Comparison of ENCODE assay signal across 23 cellular contexts in genomic region chr5:125865166-125865815, GRCh38.
DNase-seq lines count a peak whose midpoint lies in the region; ATAC-seq and TF ChIP-seq lines count a peak whose summit lies in the region.
"Had no signal": no experiment of that assay in that cellular context is flagged by ENCODE, and none has a peak within 500 bp of the region (broad histone marks: within the 10 kb centered on the region; RNA-seq: fewer than 3 reads in every experiment).

No MANE protein-coding gene starts in this region.

- CTCF ChIA-PET in activated CD8-positive, alpha-beta memory T cell treated with anti-CD3 and anti-CD28 coated beads, Interleukin-2, amount 10 ng/mL, durations not matched to agents 7 days and 5 days (lab: Charles Lee) = no interaction called here

- no peak overlapping the region for H3K4me3 ChIP-seq in cardiac fibroblast (replicated peaks in 1 of 2; ENCODE audit: low read depth in 2 of 2, low read length in 2 of 2)
- H3K4me3 ChIP-seq: GM23338, Peyer's patch, SK-N-MC had no signal

- H3K4me3 Mint-ChIP-seq in effector memory CD8-positive, alpha-beta T cell = no peak overlapping the region
- H3K4me3 Mint-ChIP-seq in activated CD8-positive, alpha-beta memory T cell treated with anti-CD3 and anti-CD28 coated beads, Interleukin-2, amount 10 ng/mL, durations not matched to agents 7 days and 5 days = no peak overlapping the region
- H3K4me3 Mint-ChIP-seq: GM23338; IgD-negative memory B cell; naive thymus-derived CD8-positive, alpha-beta T cell had no signal

- DNase-seq in Daoy (ENCODE audit: low read depth) (peak; percentile 34), NCI-H82 treated with DMSO at 0.1 percent for 48 hours (lab: John Stamatoyannopoulos, UW; ENCODE audit: unreplicated experiment) (peak; percentile 27), cardiac fibroblast (ENCODE audit: low read depth in 2 of 2) (peak; percentile 52 to 60), iris pigment epithelial cell (ENCODE audit: low read depth) (peak; percentile 30)
- DNase-seq in effector memory CD8-positive, alpha-beta T cell = no peak
- no peak for DNase-seq in activated CD8-positive, alpha-beta memory T cell treated with anti-CD3 and anti-CD28 coated beads, Interleukin-2, amount 10 ng/mL, durations not matched to agents 7 days and 5 days
- DNase-seq in activated effector memory CD4-positive, alpha-beta T cell treated with Interleukin-2 at 50 U/mL for 16 hours = no peak
- DNase-seq: activated CD4-positive, alpha-beta T cell treated with anti-CD3 and anti-CD28 coated beads, Interleukin-2, amount 50 U/mL, for 48 hours; activated effector memory CD4-positive, alpha-beta T cell treated with anti-CD3 and anti-CD28 coated beads, Interleukin-2, amount 50 U/mL, for 16 hours; BE2C; caudate nucleus; left colon; naive thymus-derived CD8-positive, alpha-beta T cell; NCI-H1436; NCI-H510A; NK-92 treated with Interleukin-12 subunit alpha and Interleukin-12 subunit beta, amount 100 ng/mL, for 24 hours; Peyer's patch; stimulated activated CD8-positive, alpha-beta memory T cell treated with anti-CD3 and anti-CD28 coated beads, Interleukin-4, amount 100 ng/mL, for 48 hours had no signal

- TF ChIP-seq CTCF in cardiac fibroblast (IDR thresholded peaks at IDR 0.05; ENCODE audit: low read depth, low read length) = no peak

- no peaks in the 10 kb centered on the region for H3K27me3 Mint-ChIP-seq in effector memory CD8-positive, alpha-beta T cell
- H3K27me3 Mint-ChIP-seq in activated CD8-positive, alpha-beta memory T cell treated with anti-CD3 and anti-CD28 coated beads, Interleukin-2, amount 10 ng/mL, durations not matched to agents 7 days and 5 days = no peaks in the 10 kb centered on the region
- H3K27me3 Mint-ChIP-seq: IgD-negative memory B cell; naive thymus-derived CD8-positive, alpha-beta T cell had no signal

- no peaks in the 10 kb centered on the region for H3K36me3 Mint-ChIP-seq in effector memory CD8-positive, alpha-beta T cell (ENCODE audit: insufficient read depth)
- no peaks in the 10 kb centered on the region for H3K36me3 Mint-ChIP-seq in activated CD8-positive, alpha-beta memory T cell treated with anti-CD3 and anti-CD28 coated beads, Interleukin-2, amount 10 ng/mL, durations not matched to agents 7 days and 5 days
- H3K36me3 Mint-ChIP-seq: IgD-negative memory B cell had no signal

- ATAC-seq in effector memory CD8-positive, alpha-beta T cell (replicated peaks) = no peak
- ATAC-seq in activated CD8-positive, alpha-beta memory T cell treated with anti-CD3 and anti-CD28 coated beads, Interleukin-2, amount 10 ng/mL, durations not matched to agents 7 days and 5 days = no peak
- ATAC-seq in GM18498 (IDR thresholded peaks at IDR 0.05; ENCODE audit: unreplicated experiment) = no peak
- ATAC-seq: GM23338; left colon; naive thymus-derived CD8-positive, alpha-beta T cell; sciatic nerve had no signal

- peaks cover 0 to 3% of the 10 kb centered on the region in 2 donors for H3K9me3 Mint-ChIP-seq in effector memory CD8-positive, alpha-beta T cell
- H3K9me3 Mint-ChIP-seq in activated CD8-positive, alpha-beta memory T cell treated with anti-CD3 and anti-CD28 coated beads, Interleukin-2, amount 10 ng/mL, durations not matched to agents 7 days and 5 days (ENCODE audit: low read depth) = peaks cover 6% of the 10 kb centered on the region

- no peak overlapping the region for H3K27ac Mint-ChIP-seq in effector memory CD8-positive, alpha-beta T cell
- H3K27ac Mint-ChIP-seq in activated CD8-positive, alpha-beta memory T cell treated with anti-CD3 and anti-CD28 coated beads, Interleukin-2, amount 10 ng/mL, durations not matched to agents 7 days and 5 days = no peak overlapping the region
- H3K27ac Mint-ChIP-seq: GM23338; IgD-negative memory B cell; naive thymus-derived CD8-positive, alpha-beta T cell had no signal

- no peaks in the 10 kb centered on the region for H3K4me1 Mint-ChIP-seq in effector memory CD8-positive, alpha-beta T cell (ENCODE audit: low read depth in 2 of 2)
- H3K4me1 Mint-ChIP-seq in activated CD8-positive, alpha-beta memory T cell treated with anti-CD3 and anti-CD28 coated beads, Interleukin-2, amount 10 ng/mL, durations not matched to agents 7 days and 5 days = no peaks in the 10 kb centered on the region
- H3K4me1 Mint-ChIP-seq: naive thymus-derived CD8-positive, alpha-beta T cell had no signal

Comparison
In these comparisons a context has a peak if more than half of its experiments do, and no peak if none do; other contexts are left out.
1. DNase-seq: peak in Daoy (single experiment), NCI-H82 treated with DMSO at 0.1 percent for 48 hours (single experiment), cardiac fibroblast (2 of 2) and iris pigment epithelial cell (single experiment); none in effector memory CD8-positive, alpha-beta T cell (0 of 3), activated CD8-positive, alpha-beta memory T cell treated with anti-CD3 and anti-CD28 coated beads, Interleukin-2, amount 10 ng/mL, durations not matched to agents 7 days and 5 days (single experiment) and activated effector memory CD4-positive, alpha-beta T cell treated with Interleukin-2 at 50 U/mL for 16 hours (single experiment).